Comparison of ENCODE assay signal across 13 cellular contexts in the genomic region with DNA sequence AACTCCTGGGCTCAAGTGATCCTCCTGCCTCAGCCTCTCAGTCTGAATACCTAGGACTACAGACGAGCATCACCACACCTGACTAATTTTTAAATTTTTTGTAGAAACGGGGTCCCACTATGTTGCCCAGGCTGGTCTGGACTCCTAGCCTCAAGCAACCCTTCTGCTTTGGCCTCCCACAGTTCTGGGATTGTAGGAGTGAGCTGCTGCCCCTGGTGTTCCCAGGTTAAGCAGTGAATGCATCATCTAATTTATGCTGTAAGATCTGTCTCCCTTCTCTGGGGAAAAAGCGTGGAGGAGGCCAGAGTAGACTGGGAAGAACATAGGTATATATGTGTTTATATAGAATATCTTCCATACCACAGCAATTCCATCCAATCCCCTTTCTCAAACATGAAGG.
"Had no signal": no experiment of that assay in that cellular context is flagged by ENCODE, and none has a peak within 500 bp of the region (broad histone marks: within the 10 kb centered on the region; RNA-seq: fewer than 3 reads in every experiment).

No MANE protein-coding gene starts in this region.

- H3K9me3 ChIP-seq: esophagus squamous epithelium, testis, upper lobe of right lung had no signal

- H3K4me3 Mint-ChIP-seq: activated naive CD4-positive, alpha-beta T cell treated with anti-CD3 and anti-CD28 coated beads, Interleukin-2, amount 50 U/mL, for 24 hours; effector memory CD8-positive, alpha-beta T cell had no signal

- H3K27ac Mint-ChIP-seq: activated naive CD4-positive, alpha-beta T cell treated with anti-CD3 and anti-CD28 coated beads, Interleukin-2, amount 50 U/mL, for 24 hours; activated T-cell treated with anti-CD3 and anti-CD28 coated beads, Interleukin-2, amount 50 U/mL, for 72 hours had no signal

- H3K4me3 ChIP-seq: esophagus squamous epithelium, lung, SK-N-MC, testis, upper lobe of right lung had no signal

- H3K36me3 ChIP-seq: esophagus squamous epithelium, upper lobe of right lung had no signal

- ATAC-seq: activated T-cell treated with anti-CD3 and anti-CD28 coated beads, Interleukin-2, amount 50 U/mL, for 72 hours; effector memory CD8-positive, alpha-beta T cell had no signal

- H3K27ac ChIP-seq: SK-N-MC, testis had no signal

- H3K27me3 Mint-ChIP-seq: activated naive CD4-positive, alpha-beta T cell treated with anti-CD3 and anti-CD28 coated beads, Interleukin-2, amount 50 U/mL, for 24 hours; effector memory CD8-positive, alpha-beta T cell had no signal

- H3K9me3 Mint-ChIP-seq: activated naive CD4-positive, alpha-beta T cell treated with anti-CD3 and anti-CD28 coated beads, Interleukin-2, amount 50 U/mL, for 24 hours; activated T-cell treated with anti-CD3 and anti-CD28 coated beads, Interleukin-2, amount 50 U/mL, for 72 hours; effector memory CD8-positive, alpha-beta T cell had no signal

- H3K36me3 Mint-ChIP-seq: activated naive CD4-positive, alpha-beta T cell treated with anti-CD3 and anti-CD28 coated beads, Interleukin-2, amount 50 U/mL, for 24 hours had no signal

- H3K27me3 ChIP-seq: esophagus squamous epithelium, testis, upper lobe of right lung had no signal

- DNase-seq: activated CD4-positive, alpha-beta T cell treated with anti-CD3 and anti-CD28 coated beads, Interleukin-2, amount 50 U/mL, for 1 hour; activated effector memory CD4-positive, alpha-beta T cell treated with anti-CD3 and anti-CD28 coated beads, Interleukin-2, amount 50 U/mL, for 16 hours; activated T-cell treated with anti-CD3 and anti-CD28 coated beads, Interleukin-2, amount 50 U/mL, for 72 hours; effector memory CD8-positive, alpha-beta T cell; esophagus squamous epithelium; retina; stimulated activated CD4-positive, alpha-beta T cell treated with anti-CD3 and anti-CD28 coated beads, Interleukin-2, amount 100 ng/mL, for 24 hours; T1000; testis; upper lobe of right lung had no signal
